In genomic region chr4:147948336-147948735, GRCh38 we compare ENCODE assay signal across 11 cellular contexts.
"Had no signal": no experiment of that assay in that cellular context is flagged by ENCODE, and none has a peak within 500 bp of the region (broad histone marks: within the 10 kb centered on the region; RNA-seq: fewer than 3 reads in every experiment).

No MANE protein-coding gene starts in this region.

- H3K9ac ChIP-seq: GM23248 had no signal

- H3K9me3 ChIP-seq: HAP-1 had no signal

- H2AFZ ChIP-seq: GM23248, GM23338 had no signal

- H3K4me2 ChIP-seq: GM23338 had no signal

- H3K27ac ChIP-seq: GM23248 had no signal

- DNase-seq: GM23248, GOT3, H7, H9, HCEC 1CT, HFFc6 had no signal

- ATAC-seq: GM23338, HCT116 had no signal

- H3K4me3 ChIP-seq: GM23248, GM23338, HAP-1 had no signal

- FAIRE-seq: H1, H54 had no signal
